In the genomic region with DNA sequence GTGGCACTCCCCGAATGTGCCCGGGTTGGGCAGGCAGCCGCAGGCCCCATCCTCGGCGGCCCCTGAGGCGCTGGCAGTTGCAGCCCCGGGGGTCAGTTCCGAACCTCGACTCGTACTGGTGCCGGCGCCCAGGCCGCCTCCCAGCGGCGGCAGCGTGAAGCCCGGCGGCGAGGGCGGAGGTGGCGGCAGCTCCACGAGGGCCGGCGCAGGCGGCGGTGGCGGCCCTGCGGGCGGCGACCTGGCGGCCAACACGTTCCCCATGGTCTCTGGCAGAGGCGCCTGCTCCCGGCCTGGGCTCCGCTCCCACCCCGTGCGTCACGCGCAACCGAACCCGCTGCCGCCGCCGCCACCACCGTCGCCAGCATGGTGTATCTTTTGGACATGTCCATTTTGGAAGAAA, we compare ENCODE assay signal across 30 cellular contexts.
DNase-seq lines count a peak whose midpoint lies in the region; ATAC-seq and TF ChIP-seq lines count a peak whose summit lies in the region.
"Had no signal": no experiment of that assay in that cellular context is flagged by ENCODE, and none has a peak within 500 bp of the region (broad histone marks: within the 10 kb centered on the region; RNA-seq: fewer than 3 reads in every experiment).

No MANE protein-coding gene starts in this region.

- H3K27ac Mint-ChIP-seq in H9 (no peak overlapping the region), glutamatergic neuron (ENCODE audit: unreplicated experiment) (no peak overlapping the region)
- no peak overlapping the region for H3K27ac Mint-ChIP-seq in activated T-helper 17 cell treated with anti-CD3 and anti-CD28 coated beads, Interleukin-2, amount 50 U/mL, for 72 hours
- H3K27ac Mint-ChIP-seq: activated naive CD8-positive, alpha-beta T cell treated with anti-CD3 and anti-CD28 coated beads, Interleukin-2, amount 10 ng/mL, durations not matched to agents 7 days and 5 days; CD8-positive, alpha-beta memory T cell; memory B cell; stimulated activated naive CD8-positive, alpha-beta T cell treated with anti-CD3 and anti-CD28 coated beads, Interleukin-15, Interleukin-2, amounts not matched to agents 100 ng/mL and 50 ng/mL, for 24 hours had no signal

- H3K4me1 ChIP-seq in H9 (ENCODE audit: insufficient read depth, low read length), result no peaks in the 10 kb centered on the region
- H3K4me1 ChIP-seq: ascending aorta, colonic mucosa, HAP-1, parathyroid adenoma, tibial nerve had no signal

- no peaks in the 10 kb centered on the region for H3K9me3 Mint-ChIP-seq in H9
- H3K9me3 Mint-ChIP-seq in glutamatergic neuron (ENCODE audit: unreplicated experiment), result no peaks in the 10 kb centered on the region
- no peaks in the 10 kb centered on the region for H3K9me3 Mint-ChIP-seq in activated T-helper 17 cell treated with anti-CD3 and anti-CD28 coated beads, Interleukin-2, amount 50 U/mL, for 72 hours
- H3K9me3 Mint-ChIP-seq: activated naive CD8-positive, alpha-beta T cell treated with anti-CD3 and anti-CD28 coated beads, Interleukin-2, amount 10 ng/mL, durations not matched to agents 7 days and 5 days; CD8-positive, alpha-beta memory T cell; memory B cell; neural crest cell; stimulated activated naive CD8-positive, alpha-beta T cell treated with anti-CD3 and anti-CD28 coated beads, Interleukin-15, Interleukin-2, amounts not matched to agents 100 ng/mL and 50 ng/mL, for 24 hours had no signal

- WGBS in H9 (ENCODE audit: extremely low coverage, insufficient read length, low lambda C conversion rate), result no CpG with 5 or more reads among the region's 46 CpGs

- no peak overlapping the region for H3K9ac ChIP-seq in H9 (ENCODE audit: extremely low read depth, insufficient read length, low read length)
- H3K9ac ChIP-seq: parathyroid adenoma had no signal

- H2BK20ac ChIP-seq in H9 (ENCODE audit: low read depth, low read length, poor library complexity, severe bottlenecking), result no peak overlapping the region

- H3K18ac ChIP-seq in H9 (ENCODE audit: insufficient read length, low read depth, low read length), result no peak overlapping the region

- no peak overlapping the region for H2AFZ ChIP-seq in H9 (ENCODE audit: low read length)
- H2AFZ ChIP-seq: parathyroid adenoma had no signal

- no peak overlapping the region for H2BK5ac ChIP-seq in H9 (ENCODE audit: insufficient read length, low read length)

- no peaks in the 10 kb centered on the region for H3K23me2 ChIP-seq in H9 (ENCODE audit: insufficient read length, low read depth, low read length, poor library complexity, severe bottlenecking)

- H2BK120ac ChIP-seq in H9 (ENCODE audit: low read depth, low read length, poor library complexity, severe bottlenecking), result no peak overlapping the region

- no peak overlapping the region for H2BK15ac ChIP-seq in H9 (ENCODE audit: low read depth, low read length)

- H3K4me3 Mint-ChIP-seq in H9 (no peak overlapping the region), glutamatergic neuron (ENCODE audit: unreplicated experiment) (no peak overlapping the region)
- no peak overlapping the region for H3K4me3 Mint-ChIP-seq in activated T-helper 17 cell treated with anti-CD3 and anti-CD28 coated beads, Interleukin-2, amount 50 U/mL, for 72 hours
- H3K4me3 Mint-ChIP-seq: activated naive CD8-positive, alpha-beta T cell treated with anti-CD3 and anti-CD28 coated beads, Interleukin-2, amount 10 ng/mL, durations not matched to agents 7 days and 5 days; CD8-positive, alpha-beta memory T cell; memory B cell; neural crest cell; stimulated activated naive CD8-positive, alpha-beta T cell treated with anti-CD3 and anti-CD28 coated beads, Interleukin-15, Interleukin-2, amounts not matched to agents 100 ng/mL and 50 ng/mL, for 24 hours had no signal

- no peak overlapping the region for H3K27ac ChIP-seq in H9 (ENCODE audit: insufficient read length, low read depth, low read length)
- H3K27ac ChIP-seq: ascending aorta, colonic mucosa, HL-60, parathyroid adenoma, tibial nerve had no signal

- peaks cover 0 to 2% of the 10 kb centered on the region in 2 experiments; a peak in 1 of 4 replicates for H3K4me1 Mint-ChIP-seq in H9
- H3K4me1 Mint-ChIP-seq in glutamatergic neuron (ENCODE audit: low read depth, unreplicated experiment), result peaks cover 4% of the 10 kb centered on the region
- H3K4me1 Mint-ChIP-seq in activated T-helper 17 cell treated with anti-CD3 and anti-CD28 coated beads, Interleukin-2, amount 50 U/mL, for 72 hours, result no peaks in the 10 kb centered on the region
- H3K4me1 Mint-ChIP-seq: activated naive CD8-positive, alpha-beta T cell treated with anti-CD3 and anti-CD28 coated beads, Interleukin-2, amount 10 ng/mL, durations not matched to agents 7 days and 5 days; CD8-positive, alpha-beta memory T cell; memory B cell; neural crest cell had no signal

- no peak overlapping the region for H4K8ac ChIP-seq in H9 (replicated peaks; ENCODE audit: insufficient read length, low read depth, low read length)

- H2AK5ac ChIP-seq in H9 (ENCODE audit: insufficient read length, low read length), result no peak overlapping the region

- H3K36me3 Mint-ChIP-seq in H9 (ENCODE audit: insufficient read depth in 1 of 3, low read depth in 3 of 3), result peaks cover 0 to 2% (median 0%) of the 10 kb centered on the region in 3 experiments; a peak in 2 of 7 replicates
- H3K36me3 Mint-ChIP-seq in glutamatergic neuron (ENCODE audit: unreplicated experiment), result no peaks in the 10 kb centered on the region
- H3K36me3 Mint-ChIP-seq in activated T-helper 17 cell treated with anti-CD3 and anti-CD28 coated beads, Interleukin-2, amount 50 U/mL, for 72 hours (ENCODE audit: low read depth), result peaks cover 10% of the 10 kb centered on the region

- DNase-seq in ELF-1 (ENCODE audit: low read depth, low spot score), result peak; percentile 50
- DNase-seq in H9, result peak; percentile 47
- DNase-seq in glutamatergic neuron, result peak; percentile 36
- DNase-seq in left kidney (ENCODE audit: low read depth, low spot score), result peak; percentile 3
- no peak for DNase-seq in SW 1271 (lab: John Stamatoyannopoulos, UW)
- DNase-seq in NCI-H1105 (lab: John Stamatoyannopoulos, UW), result no peak
- DNase-seq in GM03348 (ENCODE audit: low spot score), result no peak
- DNase-seq: activated CD4-positive, alpha-beta T cell treated with anti-CD3 and anti-CD28 coated beads for 4 hours; activated effector memory CD4-positive, alpha-beta T cell treated with anti-CD3 and anti-CD28 coated beads, Interleukin-2, amount 50 U/mL, for 16 hours; activated naive CD8-positive, alpha-beta T cell treated with anti-CD3 and anti-CD28 coated beads, Interleukin-2, amount 10 ng/mL, durations not matched to agents 7 days and 5 days; CD8-positive, alpha-beta memory T cell; colonic mucosa; effector memory CD4-positive, alpha-beta T cell; erythroblast; KG1; NCI-H1417; NCI-H2029 treated with DMSO at 0.1 percent for 48 hours; NCI-H524 treated with DMSO at 0.1 percent for 48 hours; OCI-M1; retina had no signal

- H4K20me1 ChIP-seq in H9 (ENCODE audit: control insufficient read depth, insufficient read depth, insufficient read length), result no peaks in the 10 kb centered on the region

- H3K14ac ChIP-seq in H9 (ENCODE audit: insufficient read depth, low read length), result no peak overlapping the region

- H3K23ac ChIP-seq in H9 (ENCODE audit: insufficient read length, low read depth, low read length), result no peak overlapping the region

- no peak overlapping the region for H3K56ac ChIP-seq in H9 (ENCODE audit: insufficient read length, low read depth, low read length)

- no peaks in the 10 kb centered on the region for H3K9me3 ChIP-seq in H9 (ENCODE audit: control insufficient read depth, low read depth, low read length)
- H3K9me3 ChIP-seq: ascending aorta, colonic mucosa, HAP-1, tibial nerve had no signal

- H4K91ac ChIP-seq in H9 (ENCODE audit: insufficient read length, low read depth, low read length), result no peak overlapping the region

- no peak overlapping the region for H3K4ac ChIP-seq in H9 (ENCODE audit: low read depth, low read length)

- no peak overlapping the region for H4K5ac ChIP-seq in H9 (ENCODE audit: insufficient read length, low read depth, low read length)

- H2BK12ac ChIP-seq in H9 (ENCODE audit: insufficient read length, low read depth, low read length), result no peak overlapping the region

- H3T11ph ChIP-seq in H9 (ENCODE audit: low read length), result no peak overlapping the region

- H3K79me2 ChIP-seq in H9 (ENCODE audit: insufficient read depth, low read length), result no peaks in the 10 kb centered on the region
- H3K79me2 ChIP-seq: parathyroid adenoma had no signal

- ATAC-seq in activated T-helper 17 cell treated with anti-CD3 and anti-CD28 coated beads, Interleukin-2, amount 50 U/mL, for 72 hours (replicated peaks), result no peak

- no peaks in the 10 kb centered on the region for H3K27me3 ChIP-seq in H9 (ENCODE audit: insufficient read depth, low read length)
- H3K27me3 ChIP-seq: ascending aorta, colonic mucosa, tibial nerve had no signal

- H3K27me3 Mint-ChIP-seq in H9 (ENCODE audit: low read depth) (no peaks in the 10 kb centered on the region), glutamatergic neuron (ENCODE audit: unreplicated experiment) (no peaks in the 10 kb centered on the region)
- no peaks in the 10 kb centered on the region for H3K27me3 Mint-ChIP-seq in activated T-helper 17 cell treated with anti-CD3 and anti-CD28 coated beads, Interleukin-2, amount 50 U/mL, for 72 hours
- H3K27me3 Mint-ChIP-seq: activated naive CD8-positive, alpha-beta T cell treated with anti-CD3 and anti-CD28 coated beads, Interleukin-2, amount 10 ng/mL, durations not matched to agents 7 days and 5 days; CD8-positive, alpha-beta memory T cell; memory B cell; stimulated activated naive CD8-positive, alpha-beta T cell treated with anti-CD3 and anti-CD28 coated beads, Interleukin-15, Interleukin-2, amounts not matched to agents 100 ng/mL and 50 ng/mL, for 24 hours had no signal

- TF ChIP-seq CTCF in H9 (conservative IDR thresholded peaks at IDR 0.05) (no peak), glutamatergic neuron (IDR thresholded peaks at IDR 0.05; ENCODE audit: partially characterized antibody, unreplicated experiment) (no peak)

- H3K79me1 ChIP-seq in H9 (ENCODE audit: insufficient read depth, low read depth, low read length, poor library complexity, severe bottlenecking), result no peaks in the 10 kb centered on the region

- no peak overlapping the region for H3K4me2 ChIP-seq in H9 (ENCODE audit: insufficient read depth, insufficient read length, low read length)
- H3K4me2 ChIP-seq: smooth muscle cell had no signal

Comparison
In these comparisons a context has a peak if more than half of its experiments do, and no peak if none do; other contexts are left out.
1. DNase-seq: peak in ELF-1 (single experiment), H9 (single experiment), glutamatergic neuron (single experiment) and left kidney (single experiment); none in SW 1271 (0 of 2), NCI-H1105 (single experiment) and GM03348 (single experiment).